ENCODE assay signal across 28 cellular contexts in the genomic region with DNA sequence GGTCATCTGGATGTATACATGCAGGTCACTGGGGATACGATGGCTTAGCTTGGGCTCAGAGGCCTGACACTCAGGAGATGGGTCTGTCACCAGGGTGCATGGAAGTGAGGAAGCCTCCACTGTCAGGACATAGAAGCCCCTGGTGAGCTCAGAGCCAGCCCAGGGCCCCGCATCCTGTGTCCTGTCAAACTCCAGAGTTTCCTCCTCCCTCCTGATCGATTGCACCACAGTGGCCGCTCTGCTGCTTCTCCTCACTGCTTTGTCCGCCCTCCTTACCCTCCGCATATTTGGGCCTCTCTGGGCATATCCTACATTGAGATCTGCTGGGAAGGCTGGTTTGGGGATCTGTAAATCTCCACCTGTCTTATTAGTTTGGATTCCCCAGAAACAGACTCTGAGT.
"Had no signal": no experiment of that assay in that cellular context is flagged by ENCODE, and none has a peak within 500 bp of the region (broad histone marks: within the 10 kb centered on the region; RNA-seq: fewer than 3 reads in every experiment).

No MANE protein-coding gene starts in this region.

- H3K27me3 Mint-ChIP-seq: activated CD8-positive, alpha-beta memory T cell treated with anti-CD3 and anti-CD28 coated beads, Interleukin-2, amount 10 ng/mL, durations not matched to agents 7 days and 5 days; activated naive CD4-positive, alpha-beta T cell treated with anti-CD3 and anti-CD28 coated beads, Interleukin-2, amount 50 U/mL, for 24 hours; activated T-cell treated with anti-CD3 and anti-CD28 coated beads, Interleukin-2, amount 50 U/mL, for 24 hours; T-helper 17 cell had no signal

- H3K4me3 ChIP-seq: breast epithelium, SJSA1 had no signal

- H3K4me3 Mint-ChIP-seq: activated CD8-positive, alpha-beta memory T cell treated with anti-CD3 and anti-CD28 coated beads, Interleukin-2, amount 10 ng/mL, durations not matched to agents 7 days and 5 days; activated naive CD4-positive, alpha-beta T cell treated with anti-CD3 and anti-CD28 coated beads, Interleukin-2, amount 50 U/mL, for 24 hours; activated T-cell treated with anti-CD3 and anti-CD28 coated beads, Interleukin-2, amount 50 U/mL, for 24 hours; activated T-helper 1 cell treated with anti-CD3 and anti-CD28 coated beads, Interleukin-12 subunit alpha, Interleukin-12 subunit beta, Interleukin-2, Interleukin-4 antibody, amounts not matched to agents 30 ng/mL and 10 ng/mL and 1 ng/mL, durations not matched to agents 14 hours and 24 hours and 36 hours; T-helper 17 cell had no signal

- H3K9me3 Mint-ChIP-seq: activated naive CD4-positive, alpha-beta T cell treated with anti-CD3 and anti-CD28 coated beads, Interleukin-2, amount 50 U/mL, for 24 hours; activated T-cell treated with anti-CD3 and anti-CD28 coated beads, Interleukin-2, amount 50 U/mL, for 24 hours; activated T-helper 1 cell treated with anti-CD3 and anti-CD28 coated beads, Interleukin-12 subunit alpha, Interleukin-12 subunit beta, Interleukin-2, Interleukin-4 antibody, amounts not matched to agents 30 ng/mL and 10 ng/mL and 1 ng/mL, durations not matched to agents 14 hours and 24 hours and 36 hours had no signal

- H3K27ac Mint-ChIP-seq: activated CD8-positive, alpha-beta memory T cell treated with anti-CD3 and anti-CD28 coated beads, Interleukin-2, amount 10 ng/mL, durations not matched to agents 7 days and 5 days; activated naive CD4-positive, alpha-beta T cell treated with anti-CD3 and anti-CD28 coated beads, Interleukin-2, amount 50 U/mL, for 24 hours; activated T-cell treated with anti-CD3 and anti-CD28 coated beads, Interleukin-2, amount 50 U/mL, for 24 hours had no signal

- DNase-seq: activated CD4-positive, alpha-beta T cell treated with anti-CD3 and anti-CD28 coated beads for 4 hours; activated CD4-positive, CD25-positive, alpha-beta regulatory T cell; activated CD8-positive, alpha-beta memory T cell treated with anti-CD3 and anti-CD28 coated beads, Interleukin-2, amount 10 ng/mL, durations not matched to agents 7 days and 5 days; activated effector memory CD4-positive, alpha-beta T cell treated with Interleukin-2 at 50 U/mL for 16 hours; activated naive CD4-positive, alpha-beta T cell; activated T-cell treated with anti-CD3 and anti-CD28 coated beads, Interleukin-2, amount 50 U/mL, for 24 hours; aorta; caudate nucleus; Kasumi-1; NCI-H1105 treated with DMSO at 0.1 percent for 48 hours; NCI-H1436 treated with DMSO at 0.1 percent for 48 hours; NCI-H187; NCI-H2081; NCI-H510A treated with DMSO at 0.1 percent for 48 hours; NCI-H69; NK-92 treated with Interleukin-12 subunit alpha and Interleukin-12 subunit beta, amount 100 ng/mL, for 24 hours; OCI-M1; Right ventricle myocardium superior; RPMI8226; SW 1271; T-helper 17 cell had no signal

- H3K36me3 ChIP-seq: breast epithelium, SJSA1 had no signal

- H3K27ac ChIP-seq: breast epithelium, SJSA1, VCaP had no signal

- H3K9me3 ChIP-seq: breast epithelium, SJSA1 had no signal

- H3K27me3 ChIP-seq: breast epithelium, SJSA1 had no signal

- ATAC-seq: activated CD8-positive, alpha-beta memory T cell treated with anti-CD3 and anti-CD28 coated beads, Interleukin-2, amount 10 ng/mL, durations not matched to agents 7 days and 5 days; Panc1; SK-N-SH treated with all-trans-retinoic acid at 6 μM for 48 hours; T-helper 17 cell had no signal

- H3K36me3 Mint-ChIP-seq: activated CD8-positive, alpha-beta memory T cell treated with anti-CD3 and anti-CD28 coated beads, Interleukin-2, amount 10 ng/mL, durations not matched to agents 7 days and 5 days; activated naive CD4-positive, alpha-beta T cell treated with anti-CD3 and anti-CD28 coated beads, Interleukin-2, amount 50 U/mL, for 24 hours had no signal
